Comparison of ENCODE assay signal across 8 cellular contexts in genomic region chr13:30119476-30119875, GRCh38.
DNase-seq lines count a peak whose midpoint lies in the region; ATAC-seq and TF ChIP-seq lines count a peak whose summit lies in the region.
"Had no signal": no experiment of that assay in that cellular context is flagged by ENCODE, and none has a peak within 500 bp of the region (broad histone marks: within the 10 kb centered on the region; RNA-seq: fewer than 3 reads in every experiment).

No MANE protein-coding gene starts in this region.

- H3K27ac Mint-ChIP-seq in chondrocyte (ENCODE audit: unreplicated experiment), result peak overlapping the region; percentile 9

- peak overlapping the region; percentile 58 for H3K4me3 Mint-ChIP-seq in chondrocyte (ENCODE audit: unreplicated experiment)

- no peak for ATAC-seq in GM18907 (IDR thresholded peaks at IDR 0.05; ENCODE audit: unreplicated experiment)
- ATAC-seq in GM21619 (IDR thresholded peaks at IDR 0.05; ENCODE audit: unreplicated experiment), result no peak

- H3K4me1 Mint-ChIP-seq in chondrocyte (ENCODE audit: low read depth), result peaks cover 32% of the 10 kb centered on the region

- H3K27me3 Mint-ChIP-seq in chondrocyte (ENCODE audit: low read depth), result no peaks in the 10 kb centered on the region

- DNase-seq in EH (ENCODE audit: low read depth), result peak; percentile 98
- DNase-seq in RPMI7951 (ENCODE audit: low read depth), result peak; percentile 96
- no peak for DNase-seq in chondrocyte (ENCODE audit: low spot score)
- DNase-seq in renal cortical epithelial cell (ENCODE audit: low read depth), result peak; percentile 79
- no peak for DNase-seq in amygdala (lab: John Stamatoyannopoulos, UW)
- DNase-seq: stimulated activated CD4-positive, alpha-beta T cell treated with anti-CD3 and anti-CD28 coated beads, Interleukin-4, amount 100 ng/mL, for 4 hours had no signal

- TF ChIP-seq CTCF in chondrocyte (IDR thresholded peaks at IDR 0.05), result no peak

- no peaks in the 10 kb centered on the region for H3K36me3 Mint-ChIP-seq in chondrocyte (ENCODE audit: low read depth)

- H3K9me3 Mint-ChIP-seq in chondrocyte (ENCODE audit: low read depth), result no peaks in the 10 kb centered on the region

Comparison
In these comparisons a context has a peak if more than half of its experiments do, and no peak if none do; other contexts are left out.
1. DNase-seq: peak in EH (single experiment), RPMI7951 (single experiment) and renal cortical epithelial cell (single experiment); none in chondrocyte (single experiment) and amygdala (0 of 56).